7 cellular contexts compared by ENCODE assay signal in genomic region chr1:19289244-19289643, GRCh38. TPM values are rescaled to one million over a fixed set of nuclear protein-coding genes. Genes with fewer than 3 reads are reported as not detected.
DNase-seq lines count a peak whose midpoint lies in the region; ATAC-seq and TF ChIP-seq lines count a peak whose summit lies in the region.
"Had no signal": no experiment of that assay in that cellular context is flagged by ENCODE, and none has a peak within 500 bp of the region (broad histone marks: within the 10 kb centered on the region; RNA-seq: fewer than 3 reads in every experiment).

No MANE protein-coding gene starts in this region.

- no peak for DNase-seq in activated CD4-positive, alpha-beta T cell treated with anti-CD3 and anti-CD28 coated beads, Interleukin-2, amount 10 ng/mL, durations not matched to agents 24 days and 14 days
- no peak for DNase-seq in activated CD4-positive, alpha-beta T cell treated with anti-CD3 and anti-CD28 coated beads for 1 hour
- DNase-seq in left ventricle myocardium superior: no peak
- no peak for DNase-seq in stomach
- DNase-seq in head of caudate nucleus: no peak
- DNase-seq: KG1 had no signal

- H3K36me3 ChIP-seq in stomach: peaks cover 7 to 24% (median 9%) of the 10 kb centered on the region in 4 donors

- TF ChIP-seq POLR2A in stomach (IDR thresholded peaks at IDR 0.05) (no peak), GM18505 (IDR thresholded peaks at IDR 0.05; ENCODE audit: borderline replicate concordance, extremely low read depth, insufficient read depth, insufficient read length) (no peak)

- peaks cover 1% of the 10 kb centered on the region for H3K9me3 Mint-ChIP-seq in activated CD4-positive, alpha-beta T cell treated with anti-CD3 and anti-CD28 coated beads, Interleukin-2, amount 10 ng/mL, durations not matched to agents 24 days and 14 days

- H3K9me3 ChIP-seq in stomach: peaks cover 0 to 10% (median 5%) of the 10 kb centered on the region in 4 donors

- H3K27me3 Mint-ChIP-seq in activated CD4-positive, alpha-beta T cell treated with anti-CD3 and anti-CD28 coated beads, Interleukin-2, amount 10 ng/mL, durations not matched to agents 24 days and 14 days: peaks cover 10% of the 10 kb centered on the region

- H3K4me3 ChIP-seq in stomach: peak overlapping the region; percentile 42 to 58 (median 52)

- TF ChIP-seq EP300 in stomach (IDR thresholded peaks at IDR 0.05): no peak

- H3K27me3 ChIP-seq in stomach: no peaks in the 10 kb centered on the region

- H3K4me1 Mint-ChIP-seq in activated CD4-positive, alpha-beta T cell treated with anti-CD3 and anti-CD28 coated beads, Interleukin-2, amount 10 ng/mL, durations not matched to agents 24 days and 14 days: peaks cover 2% of the 10 kb centered on the region

- peak; percentile 63 for ATAC-seq in left ventricle myocardium superior
- no peak for ATAC-seq in GM18505 (IDR thresholded peaks at IDR 0.05; ENCODE audit: unreplicated experiment)

- intact Hi-C loops in activated CD4-positive, alpha-beta T cell treated with anti-CD3 and anti-CD28 coated beads, Interleukin-2, amount 10 ng/mL, durations not matched to agents 24 days and 14 days (cut with micrococcal nuclease): no loop called here
- intact Hi-C loops in left ventricle myocardium superior (cut with micrococcal nuclease) (no loop called here), stomach (cut with DNase I; ENCODE audit: low total_unique reads) (no loop called here), head of caudate nucleus (cut with DNase I) (no loop called here)

- no peak overlapping the region for H3K27ac Mint-ChIP-seq in activated CD4-positive, alpha-beta T cell treated with anti-CD3 and anti-CD28 coated beads, Interleukin-2, amount 10 ng/mL, durations not matched to agents 24 days and 14 days

- peak overlapping the region; percentile 43 for H3K4me3 Mint-ChIP-seq in activated CD4-positive, alpha-beta T cell treated with anti-CD3 and anti-CD28 coated beads, Interleukin-2, amount 10 ng/mL, durations not matched to agents 24 days and 14 days

- peaks cover 6% of the 10 kb centered on the region for H3K36me3 Mint-ChIP-seq in activated CD4-positive, alpha-beta T cell treated with anti-CD3 and anti-CD28 coated beads, Interleukin-2, amount 10 ng/mL, durations not matched to agents 24 days and 14 days (ENCODE audit: low read depth)

- H3K27ac ChIP-seq in stomach: peak overlapping the region; percentile 76 to 91 (median 84)

- 22 to 39% (median 28%) methylated on average over 2 of the region's 2 CpGs for WGBS in stomach, 5 donors

- peaks cover 0 to 26% (median 15%) of the 10 kb centered on the region in 4 donors for H3K4me1 ChIP-seq in stomach

- no peak for TF ChIP-seq CTCF in stomach (IDR thresholded peaks at IDR 0.05)

RNA-seq across cellular contexts. Expression of gene AKR7A3, which starts 0.7 kb away (rescaled TPM):
- total RNA-seq in activated CD4-positive, alpha-beta T cell treated with anti-CD3 and anti-CD28 coated beads, Interleukin-2, amount 10 ng/mL, durations not matched to agents 24 days and 14 days: 1.8 and 2.5 TPM in 2 replicates
- total RNA-seq in left ventricle myocardium superior (0.20 TPM), stomach (100 to 1,000 TPM in 2 of 5 donors, 10 to 100 TPM in 3; 24.0 to 269 (median 86.9) TPM)
- 100 to 1,000 TPM; 142 to 510 (median 148) TPM for polyA plus RNA-seq in stomach

RNA-seq across cellular contexts. Expression of gene AKR7A2, which starts 22.7 kb away (rescaled TPM):
- total RNA-seq in activated CD4-positive, alpha-beta T cell treated with anti-CD3 and anti-CD28 coated beads, Interleukin-2, amount 10 ng/mL, durations not matched to agents 24 days and 14 days: 33.6 and 35.4 TPM in 2 replicates
- total RNA-seq in left ventricle myocardium superior (48.7 TPM), stomach (100 to 1,000 TPM in 1 of 5 donors, 10 to 100 TPM in 3, not detected in 1; 18.7 to 108 (median 45.8) TPM)
- 10 to 100 TPM; 33.4 to 71.2 (median 48.6) TPM for polyA plus RNA-seq in stomach

RNA-seq across cellular contexts. Expression of gene SLC66A1, which starts 22.9 kb away (rescaled TPM):
- total RNA-seq in activated CD4-positive, alpha-beta T cell treated with anti-CD3 and anti-CD28 coated beads, Interleukin-2, amount 10 ng/mL, durations not matched to agents 24 days and 14 days: 9.2 and 10.1 TPM in 2 replicates
- total RNA-seq in left ventricle myocardium superior: 7.5 TPM
- total RNA-seq in stomach: 10 to 100 TPM in 2 of 5 donors, 1 to 10 TPM in 3; 1.8 to 14.5 (median 9.1) TPM
- 10 to 100 TPM; 10.1 to 11.9 (median 11.1) TPM for polyA plus RNA-seq in stomach

RNA-seq across cellular contexts. Expression of gene MRTO4, which starts 37.6 kb away (rescaled TPM):
- total RNA-seq in activated CD4-positive, alpha-beta T cell treated with anti-CD3 and anti-CD28 coated beads, Interleukin-2, amount 10 ng/mL, durations not matched to agents 24 days and 14 days: 132 and 135 TPM in 2 replicates
- total RNA-seq in left ventricle myocardium superior (10.2 TPM), stomach (10 to 100 TPM in 2 of 5 donors, 1 to 10 TPM in 3; 1.8 to 22.0 (median 8.1) TPM)
- polyA plus RNA-seq in stomach: 10 to 100 TPM; 31.3 to 46.7 (median 31.6) TPM

RNA-seq across cellular contexts. Expression of gene EMC1, which starts 37.9 kb away (rescaled TPM):
- 67.9 and 71.1 TPM in 2 replicates for total RNA-seq in activated CD4-positive, alpha-beta T cell treated with anti-CD3 and anti-CD28 coated beads, Interleukin-2, amount 10 ng/mL, durations not matched to agents 24 days and 14 days
- total RNA-seq in left ventricle myocardium superior (29.3 TPM), stomach (10 to 100 TPM; 27.7 to 94.1 (median 53.5) TPM)
- polyA plus RNA-seq in stomach: 1 to 10 TPM; 4.5 to 6.7 (median 6.6) TPM
